ENCODE assay signal across 12 cellular contexts in the genomic region with DNA sequence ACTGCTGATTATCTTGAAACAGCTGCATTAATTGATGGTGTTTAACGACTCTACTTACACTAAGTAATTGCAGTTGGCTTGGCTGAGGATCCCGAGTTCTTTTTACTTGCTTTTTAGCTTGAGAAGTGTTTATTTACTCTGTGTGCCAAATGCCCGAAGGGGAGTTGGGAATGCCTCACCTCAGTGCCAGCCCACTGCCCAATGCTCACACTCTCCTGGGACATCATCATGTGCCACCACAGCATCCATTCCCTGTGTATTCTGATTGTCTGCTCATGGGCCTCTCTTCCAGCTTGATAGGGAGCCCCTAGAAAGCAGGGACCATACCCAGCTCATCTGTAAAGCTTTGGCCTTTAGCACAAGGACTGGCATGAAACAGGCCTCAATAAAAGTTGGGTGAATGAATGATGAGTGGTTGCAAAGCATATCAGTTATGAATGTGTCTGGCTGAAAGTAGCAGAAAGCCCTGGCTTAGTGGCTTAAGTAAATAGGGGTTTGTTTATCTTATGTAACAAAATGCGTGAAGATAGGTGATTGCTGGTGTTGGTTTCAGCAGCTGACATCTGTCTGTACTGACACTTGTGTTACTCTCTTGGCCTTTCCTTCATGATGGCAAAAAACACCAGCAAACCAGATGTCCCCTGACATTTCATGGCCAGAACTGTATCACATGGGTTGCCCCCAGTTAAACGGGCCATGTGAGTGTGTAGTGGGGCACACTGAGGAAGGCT. TPM values are rescaled to one million over a fixed set of nuclear protein-coding genes. Genes with fewer than 3 reads are reported as not detected.
DNase-seq lines count a peak whose midpoint lies in the region; ATAC-seq and TF ChIP-seq lines count a peak whose summit lies in the region.
"Had no signal": no experiment of that assay in that cellular context is flagged by ENCODE, and none has a peak within 500 bp of the region (broad histone marks: within the 10 kb centered on the region; RNA-seq: fewer than 3 reads in every experiment).

No MANE protein-coding gene starts in this region.

- peaks cover 28% of the 10 kb centered on the region for H3K36me3 Mint-ChIP-seq in CD4-positive, CD25-positive, alpha-beta regulatory T cell
- peaks cover 31% of the 10 kb centered on the region for H3K36me3 Mint-ChIP-seq in endodermal cell (ENCODE audit: low read depth)

- H3K36me3 ChIP-seq in CD4-positive, CD25-positive, alpha-beta regulatory T cell (ENCODE audit: control insufficient read depth, insufficient read depth, low read length) = no peaks in the 10 kb centered on the region
- peaks cover 36% of the 10 kb centered on the region for H3K36me3 ChIP-seq in endodermal cell (ENCODE audit: control insufficient read depth, insufficient read depth, low read length)

- no peak overlapping the region for H3K27ac ChIP-seq in CD4-positive, CD25-positive, alpha-beta regulatory T cell (ENCODE audit: insufficient read depth, low read length, poor library complexity, severe bottlenecking)
- H3K27ac ChIP-seq in endodermal cell (ENCODE audit: low read depth, low read length) = no peak overlapping the region
- H3K27ac ChIP-seq: neutrophil had no signal

- WGBS in endodermal cell (ENCODE audit: insufficient coverage in 1 of 2, insufficient read length in 1 of 2), 2 experiments = 86 to 94% methylated on average over 4 to 5 of the region's 5 CpGs

- DNase-seq in CD4-positive, CD25-positive, alpha-beta regulatory T cell = no peak
- peak; percentile 20 for DNase-seq in COLO668 (lab: John Stamatoyannopoulos, UW; ENCODE audit: unreplicated experiment)
- DNase-seq in NCI-H2029 (lab: John Stamatoyannopoulos, UW) = peak; percentile 23
- peak; percentile 34 for DNase-seq in endodermal cell
- DNase-seq in C1 segment of cervical spinal cord (lab: John Stamatoyannopoulos, UW) = no peak
- DNase-seq in cerebellar cortex (ENCODE audit: low spot score) = no peak
- DNase-seq: activated CD4-positive, alpha-beta T cell treated with anti-CD3 and anti-CD28 coated beads for 4 hours; cerebellar nuclear complex had no signal

- no peaks in the 10 kb centered on the region for H3K9me3 ChIP-seq in CD4-positive, CD25-positive, alpha-beta regulatory T cell (ENCODE audit: control insufficient read depth in 2 of 2, low read length in 2 of 2)
- no peaks in the 10 kb centered on the region for H3K9me3 ChIP-seq in endodermal cell (ENCODE audit: control insufficient read depth, low read length)
- H3K9me3 ChIP-seq: neutrophil had no signal

- peaks cover 8 to 83% (median 29%) of the 10 kb centered on the region in 4 donors for H3K4me1 Mint-ChIP-seq in CD4-positive, CD25-positive, alpha-beta regulatory T cell
- peaks cover 45% of the 10 kb centered on the region for H3K4me1 Mint-ChIP-seq in endodermal cell

- peak overlapping the region in 2 of 3 donors; percentile 31 to 37 for H3K27ac Mint-ChIP-seq in CD4-positive, CD25-positive, alpha-beta regulatory T cell
- no peak overlapping the region for H3K27ac Mint-ChIP-seq in endodermal cell
- H3K27ac Mint-ChIP-seq: activated T-helper 17 cell treated with anti-CD3 and anti-CD28 coated beads, Interleukin-2, amount 50 U/mL, for 72 hours had no signal

- no peaks in the 10 kb centered on the region for H3K27me3 Mint-ChIP-seq in CD4-positive, CD25-positive, alpha-beta regulatory T cell
- H3K27me3 Mint-ChIP-seq in endodermal cell (ENCODE audit: insufficient read depth) = no peaks in the 10 kb centered on the region
- H3K27me3 Mint-ChIP-seq: activated T-helper 17 cell treated with anti-CD3 and anti-CD28 coated beads, Interleukin-2, amount 50 U/mL, for 72 hours had no signal

- H3K27me3 ChIP-seq in CD4-positive, CD25-positive, alpha-beta regulatory T cell (ENCODE audit: control insufficient read depth, insufficient read depth, low read length) = no peaks in the 10 kb centered on the region
- H3K27me3 ChIP-seq in endodermal cell (ENCODE audit: control insufficient read depth, insufficient read depth, low read length, poor library complexity, severe bottlenecking) = no peaks in the 10 kb centered on the region
- H3K27me3 ChIP-seq: neutrophil had no signal

- ATAC-seq in CD4-positive, CD25-positive, alpha-beta regulatory T cell (ENCODE audit: low read depth in 2 of 2) = no peak
- ATAC-seq in GM19023 (IDR thresholded peaks at IDR 0.05; ENCODE audit: unreplicated experiment) = no peak
- no peak for ATAC-seq in HG02642 (IDR thresholded peaks at IDR 0.05; ENCODE audit: poor library complexity, unreplicated experiment)
- ATAC-seq: activated T-helper 17 cell treated with anti-CD3 and anti-CD28 coated beads, Interleukin-2, amount 50 U/mL, for 72 hours had no signal

- H3K4me3 Mint-ChIP-seq in CD4-positive, CD25-positive, alpha-beta regulatory T cell = peak overlapping the region in 3 of 4 donors; percentile 8 to 85 (median 74)
- no peak overlapping the region for H3K4me3 Mint-ChIP-seq in endodermal cell
- H3K4me3 Mint-ChIP-seq: activated T-helper 17 cell treated with anti-CD3 and anti-CD28 coated beads, Interleukin-2, amount 50 U/mL, for 72 hours had no signal

- TF ChIP-seq CTCF in endodermal cell (conservative IDR thresholded peaks at IDR 0.05) = no peak

- no peaks in the 10 kb centered on the region for H3K9me3 Mint-ChIP-seq in CD4-positive, CD25-positive, alpha-beta regulatory T cell
- H3K9me3 Mint-ChIP-seq in endodermal cell = no peaks in the 10 kb centered on the region
- H3K9me3 Mint-ChIP-seq: activated T-helper 17 cell treated with anti-CD3 and anti-CD28 coated beads, Interleukin-2, amount 50 U/mL, for 72 hours had no signal

- peaks cover 28% of the 10 kb centered on the region for H3K4me1 ChIP-seq in CD4-positive, CD25-positive, alpha-beta regulatory T cell (ENCODE audit: control insufficient read depth, insufficient read depth, low read length, poor library complexity, severe bottlenecking)
- peaks cover 33% of the 10 kb centered on the region for H3K4me1 ChIP-seq in endodermal cell (ENCODE audit: control insufficient read depth, insufficient read depth, low read length)

- no peak overlapping the region for H3K9ac ChIP-seq in endodermal cell (ENCODE audit: extremely low read depth, low read length, poor library complexity, severe bottlenecking)

- H3K4me3 ChIP-seq in CD4-positive, CD25-positive, alpha-beta regulatory T cell (ENCODE audit: low read depth, low read length) = no peak overlapping the region
- H3K4me3 ChIP-seq in endodermal cell (ENCODE audit: low read length) = no peak overlapping the region

RNA-seq across cellular contexts. Expression of a gene that starts 8.1 kb away (rescaled TPM):
- total RNA-seq in CD4-positive, CD25-positive, alpha-beta regulatory T cell = 9.8 TPM
- polyA plus RNA-seq in CD4-positive, CD25-positive, alpha-beta regulatory T cell = 10 to 100 TPM in 2 of 4 donors, 1 to 10 TPM in 2; 3.8 to 11.3 (median 7.8) TPM
- 10 to 100 TPM; 37.7 to 53.6 TPM for total RNA-seq in endodermal cell
- 28.7 TPM for polyA plus RNA-seq in endodermal cell (2013, experiment 1 of 2)
- polyA plus RNA-seq in endodermal cell (2013, experiment 2 of 2) = 23.8 TPM

Comparison
In these comparisons a context has a peak if more than half of its experiments do, and no peak if none do; other contexts are left out.
1. DNase-seq: peak in COLO668 (single experiment), NCI-H2029 (single experiment) and endodermal cell (single experiment); none in CD4-positive, CD25-positive, alpha-beta regulatory T cell (0 of 3), C1 segment of cervical spinal cord (0 of 14) and cerebellar cortex (single experiment).